Comparison of ENCODE assay signal across 8 cellular contexts in the genomic region with DNA sequence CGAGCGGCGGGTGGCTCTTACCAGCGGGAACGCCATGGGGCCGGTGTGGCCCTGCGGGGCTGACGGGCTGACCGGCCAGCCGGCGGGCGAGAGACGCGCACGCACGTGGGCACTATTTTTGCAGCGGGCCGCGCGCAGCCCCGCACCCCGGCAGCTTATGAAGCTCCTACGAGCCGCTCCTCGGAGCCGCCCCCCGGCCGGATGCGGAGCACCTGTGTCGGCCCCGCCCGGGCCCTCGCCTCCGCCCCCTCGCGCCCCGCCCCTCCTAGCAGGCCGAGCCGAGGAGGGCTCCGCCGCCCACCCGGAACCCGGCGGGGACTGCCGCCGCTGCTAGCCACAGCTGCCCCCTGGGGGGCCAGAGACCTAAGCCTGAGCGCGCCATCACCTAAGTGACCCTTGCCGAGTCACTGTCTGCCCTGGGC.
DNase-seq lines count a peak whose midpoint lies in the region; ATAC-seq and TF ChIP-seq lines count a peak whose summit lies in the region.

No MANE protein-coding gene starts in this region.

- peaks cover 21% of the 10 kb centered on the region for H3K27me3 ChIP-seq in iPS DF 6.9 (ENCODE audit: control insufficient read depth, insufficient read depth, low read length)

- no peak for DNase-seq in AG09309 (ENCODE audit: low read depth)
- peak; percentile 39 for DNase-seq in activated gamma-delta T cell treated with anti-CD3 and anti-CD28 coated beads, Interleukin-2, amount 50 U/mL, for 16 hours (ENCODE audit: low read depth)
- DNase-seq in iPS DF 6.9 (ENCODE audit: low read depth, low spot score): no peak
- peak in 2 of 3 donors; percentile 5 to 12 for DNase-seq in stimulated activated CD4-positive, alpha-beta T cell treated with anti-CD3 and anti-CD28 coated beads, Interleukin-12 subunit alpha, Interleukin-12 subunit beta, amount 100 ng/mL, for 48 hours (ENCODE audit: low read depth in 2 of 3, low spot score in 1 of 3)
- no peak for DNase-seq in pons (ENCODE audit: low spot score)
- no peak for DNase-seq in SW480 (ENCODE audit: low spot score)

- peak; percentile 53 for ATAC-seq in HG03139 (IDR thresholded peaks at IDR 0.05; ENCODE audit: unreplicated experiment)
- no peak for ATAC-seq in GM21367 (IDR thresholded peaks at IDR 0.05; ENCODE audit: unreplicated experiment)

- H3K9me3 ChIP-seq in iPS DF 6.9 (ENCODE audit: control insufficient read depth, insufficient read depth, low read length): no peaks in the 10 kb centered on the region

- no CpG with 5 or more reads among the region's 49 CpGs for WGBS in iPS DF 6.9 (ENCODE audit: insufficient coverage, insufficient read length)

- no peak overlapping the region for H3K27ac ChIP-seq in iPS DF 6.9 (ENCODE audit: low read length)

- no peak for TF ChIP-seq CTCF in AG09309 (IDR thresholded peaks at IDR 0.05; ENCODE audit: control insufficient read depth, insufficient read depth, low read depth, low read length, missing control alignments)

- peaks cover 4% of the 10 kb centered on the region; the same call in 1 of the 2 replicates for H3K4me1 ChIP-seq in iPS DF 6.9 (ENCODE audit: control insufficient read depth, insufficient read depth, low read length)

- H3K4me3 ChIP-seq in AG09309 (ENCODE audit: control insufficient read depth, low read depth, low read length): peak overlapping the region; percentile 39
- H3K4me3 ChIP-seq in iPS DF 6.9 (ENCODE audit: low read length): peak overlapping the region; percentile 28; the same call in 1 of the 2 replicates

- H3K36me3 ChIP-seq in iPS DF 6.9 (ENCODE audit: control insufficient read depth, insufficient read depth, low read length): no peaks in the 10 kb centered on the region

Comparison
In these comparisons a context has a peak if more than half of its experiments do, and no peak if none do; other contexts are left out.
1. DNase-seq: peak in activated gamma-delta T cell treated with anti-CD3 and anti-CD28 coated beads, Interleukin-2, amount 50 U/mL, for 16 hours (single experiment) and stimulated activated CD4-positive, alpha-beta T cell treated with anti-CD3 and anti-CD28 coated beads, Interleukin-12 subunit alpha, Interleukin-12 subunit beta, amount 100 ng/mL, for 48 hours (2 of 3); none in AG09309 (single experiment), iPS DF 6.9 (single experiment), pons (single experiment) and SW480 (single experiment).